ENCODE assay signal across 8 cellular contexts in the genomic region with DNA sequence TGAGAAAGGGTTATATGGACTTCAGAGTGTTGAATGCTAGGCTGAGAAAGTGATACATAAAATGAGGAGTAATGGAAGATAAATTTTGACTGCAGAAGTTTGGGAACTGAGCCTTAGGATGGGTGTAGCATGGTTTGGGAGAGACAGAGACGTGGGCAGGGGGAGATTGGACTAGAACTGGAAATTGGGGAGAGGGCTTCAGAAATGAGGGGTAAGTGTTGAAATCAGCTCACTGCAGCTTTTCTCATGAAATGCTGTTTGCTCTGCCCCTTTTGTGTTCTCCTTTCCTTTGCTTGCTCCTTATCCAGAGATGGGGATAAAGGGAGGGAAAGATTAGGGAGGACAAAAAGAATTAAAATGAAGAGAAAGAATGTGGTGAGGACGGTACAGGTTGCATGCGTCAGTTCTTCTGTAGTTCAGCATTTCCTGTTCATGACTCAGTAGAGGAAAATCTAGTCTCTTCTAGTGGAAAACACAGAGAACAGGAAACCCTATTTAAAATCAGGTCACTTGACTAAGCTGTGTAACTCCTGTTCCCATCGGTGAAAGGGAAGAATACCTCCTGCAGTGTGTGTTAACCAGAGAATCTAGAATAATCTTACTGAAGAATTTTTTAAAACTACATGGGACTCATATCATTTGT.
DNase-seq lines count a peak whose midpoint lies in the region; ATAC-seq, FAIRE-seq and TF ChIP-seq lines count a peak whose summit lies in the region.

No MANE protein-coding gene starts in this region.

- H3K9me3 ChIP-seq in naive thymus-derived CD4-positive, alpha-beta T cell (ENCODE audit: control insufficient read depth in 2 of 3, low read length in 3 of 3) = no peaks in the 10 kb centered on the region

- H3K4me1 ChIP-seq in naive thymus-derived CD4-positive, alpha-beta T cell (ENCODE audit: control insufficient read depth in 2 of 2, insufficient read depth in 2 of 2, low read length in 2 of 2) = peaks cover 0 to 10% of the 10 kb centered on the region in 2 donors

- peaks cover 5% of the 10 kb centered on the region for H3K36me3 Mint-ChIP-seq in activated T-cell treated with anti-CD3 and anti-CD28 coated beads, Interleukin-2, amount 50 U/mL, for 24 hours (ENCODE audit: low read depth)
- H3K36me3 Mint-ChIP-seq in naive thymus-derived CD4-positive, alpha-beta T cell = no peaks in the 10 kb centered on the region

- H3K9me3 Mint-ChIP-seq in activated T-cell treated with anti-CD3 and anti-CD28 coated beads, Interleukin-2, amount 50 U/mL, for 24 hours = no peaks in the 10 kb centered on the region
- H3K9me3 Mint-ChIP-seq in naive thymus-derived CD4-positive, alpha-beta T cell = no peaks in the 10 kb centered on the region

- FAIRE-seq in GM12892 (lab: Jason Lieb, UNC) = no peak

- no peaks in the 10 kb centered on the region for H3K27me3 ChIP-seq in naive thymus-derived CD4-positive, alpha-beta T cell (ENCODE audit: control insufficient read depth in 2 of 2, insufficient read depth in 2 of 2, low read length in 2 of 2)

- no peak for TF ChIP-seq CTCF in choroid plexus epithelial cell (conservative IDR thresholded peaks at IDR 0.05; ENCODE audit: low read depth, low read length)

- no peaks in the 10 kb centered on the region for H3K27me3 Mint-ChIP-seq in activated T-cell treated with anti-CD3 and anti-CD28 coated beads, Interleukin-2, amount 50 U/mL, for 24 hours
- H3K27me3 Mint-ChIP-seq in naive thymus-derived CD4-positive, alpha-beta T cell = no peaks in the 10 kb centered on the region

- no peak overlapping the region for H3K27ac ChIP-seq in naive thymus-derived CD4-positive, alpha-beta T cell (ENCODE audit: low read depth, low read length)

- DNase-seq in activated T-cell treated with anti-CD3 and anti-CD28 coated beads, Interleukin-2, amount 50 U/mL, for 24 hours = no peak
- no peak for DNase-seq in activated T-cell treated with anti-CD3 and anti-CD28 coated beads, Interleukin-2, amount 50 U/mL, for 1 hour
- peak; percentile 98 for DNase-seq in choroid plexus epithelial cell (ENCODE audit: low read depth)
- DNase-seq in naive thymus-derived CD4-positive, alpha-beta T cell = peak in 4 of 9 donors; percentile 1 to 19 (median 5)
- DNase-seq in activated effector memory CD4-positive, alpha-beta T cell treated with anti-CD3 and anti-CD28 coated beads, Interleukin-2, amount 50 U/mL, for 16 hours = no peak
- no peak for DNase-seq in COR-L47 (lab: John Stamatoyannopoulos, UW)
- DNase-seq in GM12892 (ENCODE audit: insufficient read length) = no peak

- H3K4me3 Mint-ChIP-seq in activated T-cell treated with anti-CD3 and anti-CD28 coated beads, Interleukin-2, amount 50 U/mL, for 24 hours = no peak overlapping the region
- H3K4me3 Mint-ChIP-seq in naive thymus-derived CD4-positive, alpha-beta T cell = no peak overlapping the region

- H3K36me3 ChIP-seq in naive thymus-derived CD4-positive, alpha-beta T cell (ENCODE audit: control insufficient read depth in 2 of 3, insufficient read depth in 3 of 3, low read length in 3 of 3) = no peaks in the 10 kb centered on the region

- intact Hi-C loops in naive thymus-derived CD4-positive, alpha-beta T cell (cut with micrococcal nuclease) = no loop called here

- peaks cover 3% of the 10 kb centered on the region for H3K4me1 Mint-ChIP-seq in activated T-cell treated with anti-CD3 and anti-CD28 coated beads, Interleukin-2, amount 50 U/mL, for 24 hours (ENCODE audit: low read depth)
- no peaks in the 10 kb centered on the region for H3K4me1 Mint-ChIP-seq in naive thymus-derived CD4-positive, alpha-beta T cell

- POLR2A ChIA-PET in naive thymus-derived CD4-positive, alpha-beta T cell (lab: Charles Lee) = no interaction called here

- TF ChIP-seq POLR2A in GM12892 (IDR thresholded peaks at IDR 0.05; ENCODE audit: low read depth, low read length) = no peak

- no peak overlapping the region for H3K4me3 ChIP-seq in choroid plexus epithelial cell (ENCODE audit: low read depth, low read length)
- no peak overlapping the region for H3K4me3 ChIP-seq in naive thymus-derived CD4-positive, alpha-beta T cell (ENCODE audit: low read length)

- peak; percentile 60 for ATAC-seq in HG03460 (IDR thresholded peaks at IDR 0.05; ENCODE audit: unreplicated experiment)
- peak; percentile 48 for ATAC-seq in naive thymus-derived CD4-positive, alpha-beta T cell

- H3K27ac Mint-ChIP-seq in activated T-cell treated with anti-CD3 and anti-CD28 coated beads, Interleukin-2, amount 50 U/mL, for 24 hours = peak overlapping the region; percentile 12
- H3K27ac Mint-ChIP-seq in naive thymus-derived CD4-positive, alpha-beta T cell = no peak overlapping the region

- CTCF ChIA-PET in naive thymus-derived CD4-positive, alpha-beta T cell (lab: Charles Lee) = no interaction called here
